1 cellular context compared by ENCODE assay signal in the genomic region with DNA sequence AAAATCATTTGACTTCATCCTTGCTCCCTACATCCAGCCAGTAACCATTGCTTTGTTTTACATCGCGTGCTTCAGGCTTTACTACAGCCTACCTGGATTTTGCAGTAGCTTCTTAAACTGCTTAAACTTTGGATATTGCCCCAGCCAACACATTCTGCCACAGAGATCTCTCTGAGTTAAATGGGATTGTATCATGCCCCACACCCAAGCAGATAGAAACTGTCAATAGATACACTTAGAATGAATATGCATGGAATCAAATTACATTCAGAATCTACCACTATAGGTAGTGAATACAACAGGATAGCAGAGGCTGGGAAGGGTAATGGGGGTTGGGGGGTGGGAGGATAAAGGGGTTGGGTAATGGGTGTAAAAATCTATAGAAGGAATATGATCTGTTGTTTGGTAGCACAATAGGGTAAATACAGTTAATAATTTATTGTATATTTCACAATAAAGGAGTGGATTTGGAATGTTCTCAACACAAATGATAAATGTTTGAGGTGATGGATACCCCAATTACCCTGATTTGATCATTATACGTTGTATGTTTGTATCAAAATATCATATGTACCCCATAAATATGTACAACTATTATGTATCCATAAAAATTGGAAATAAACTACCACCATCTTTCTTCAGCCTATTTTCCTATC.
A peak's percentile ranks its signal among the peaks of the same experiment; 100 is the strongest.
TF ChIP-seq lines count a peak whose summit lies in the region.

No MANE protein-coding gene starts in this region.

TF ChIP-seq in HepG2, 621 proteins besides CTCF, POLR2A, EP300 and RAD21:
- TF ChIP-seq HNRNPK (IDR thresholded peaks at IDR 0.05; ENCODE audit: low read depth, low read length, poor library complexity, severe bottlenecking) (peak; percentile 83), ZNF337 (CRISPR knock-in tag; IDR thresholded peaks at IDR 0.05; ENCODE audit: borderline replicate concordance, low read depth) (no peak), ATAD3A (CRISPR knock-in tag; IDR thresholded peaks at IDR 0.05) (no peak), JUND (CRISPR knock-in tag; IDR thresholded peaks at IDR 0.05) (no peak), RFXAP (CRISPR knock-in tag; IDR thresholded peaks at IDR 0.05; ENCODE audit: borderline replicate concordance) (no peak), ZBTB21 (CRISPR knock-in tag; IDR thresholded peaks at IDR 0.05) (no peak), CCAR2 (optimal IDR thresholded peaks at IDR 0.05; ENCODE audit: low read depth, low read length) (no peak)
- TF ChIP-seq, protein P1, sequence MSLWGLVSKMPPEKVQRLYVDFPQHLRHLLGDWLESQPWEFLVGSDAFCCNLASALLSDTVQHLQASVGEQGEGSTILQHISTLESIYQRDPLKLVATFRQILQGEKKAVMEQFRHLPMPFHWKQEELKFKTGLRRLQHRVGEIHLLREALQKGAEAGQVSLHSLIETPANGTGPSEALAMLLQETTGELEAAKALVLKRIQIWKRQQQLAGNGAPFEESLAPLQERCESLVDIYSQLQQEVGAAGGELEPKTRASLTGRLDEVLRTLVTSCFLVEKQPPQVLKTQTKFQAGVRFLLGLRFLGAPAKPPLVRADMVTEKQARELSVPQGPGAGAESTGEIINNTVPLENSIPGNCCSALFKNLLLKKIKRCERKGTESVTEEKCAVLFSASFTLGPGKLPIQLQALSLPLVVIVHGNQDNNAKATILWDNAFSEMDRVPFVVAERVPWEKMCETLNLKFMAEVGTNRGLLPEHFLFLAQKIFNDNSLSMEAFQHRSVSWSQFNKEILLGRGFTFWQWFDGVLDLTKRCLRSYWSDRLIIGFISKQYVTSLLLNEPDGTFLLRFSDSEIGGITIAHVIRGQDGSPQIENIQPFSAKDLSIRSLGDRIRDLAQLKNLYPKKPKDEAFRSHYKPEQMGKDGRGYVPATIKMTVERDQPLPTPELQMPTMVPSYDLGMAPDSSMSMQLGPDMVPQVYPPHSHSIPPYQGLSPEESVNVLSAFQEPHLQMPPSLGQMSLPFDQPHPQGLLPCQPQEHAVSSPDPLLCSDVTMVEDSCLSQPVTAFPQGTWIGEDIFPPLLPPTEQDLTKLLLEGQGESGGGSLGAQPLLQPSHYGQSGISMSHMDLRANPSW (CRISPR knock-in tag; IDR thresholded peaks at IDR 0.05; ENCODE audit: borderline replicate concordance), result no peak
TF ChIP-seq in HepG2: peak in this region for 1.
